Comparison of ENCODE assay signal across 21 cellular contexts in the genomic region with DNA sequence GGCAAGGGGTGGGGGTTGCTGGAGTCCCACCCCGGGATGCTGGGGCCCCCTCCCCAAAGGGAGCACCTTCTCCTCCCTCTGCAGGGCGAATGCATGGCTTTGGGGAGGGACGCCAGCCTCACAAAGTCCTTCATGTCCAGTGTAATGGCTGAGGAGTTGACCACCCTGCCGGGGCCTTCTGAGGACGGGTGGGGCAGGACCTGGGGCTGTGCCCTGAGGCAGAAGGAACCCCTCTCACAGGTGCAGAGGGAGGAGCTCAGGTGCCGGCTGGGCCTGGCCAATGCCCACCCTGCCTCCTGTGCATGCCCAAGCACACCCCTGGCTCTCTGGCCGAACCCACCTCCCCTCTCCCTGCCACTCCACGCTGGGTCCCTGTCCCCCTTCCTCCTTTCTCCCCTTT.
DNase-seq lines count a peak whose midpoint lies in the region; ATAC-seq, FAIRE-seq and TF ChIP-seq lines count a peak whose summit lies in the region.
"Had no signal": no experiment of that assay in that cellular context is flagged by ENCODE, and none has a peak within 500 bp of the region (broad histone marks: within the 10 kb centered on the region; RNA-seq: fewer than 3 reads in every experiment).

No MANE protein-coding gene starts in this region.

- H3K9me3 Mint-ChIP-seq in GM23338, result no peaks in the 10 kb centered on the region; the same call in 2 of the 3 replicates

- no peak overlapping the region for H3K4me3 ChIP-seq in BLaER1 treated with 17β-estradiol and CSF1 and Interleukin-3, amounts not matched to agents 10 nM and 100 nM
- H3K4me3 ChIP-seq in H1 (ENCODE audit: extremely low read depth in 1 of 4, insufficient read depth in 2 of 4, low read depth in 3 of 4, low read length in 4 of 4) (no peak overlapping the region), mesendoderm (ENCODE audit: low read length) (no peak overlapping the region), GM23338 (no peak overlapping the region)
- H3K4me3 ChIP-seq: BLaER1 had no signal

- no peak overlapping the region for H2BK15ac ChIP-seq in H1 (ENCODE audit: low read length)
- H2BK15ac ChIP-seq in mesendoderm (replicated peaks; ENCODE audit: low read depth), result no peak overlapping the region

- H3K9ac ChIP-seq in BLaER1 treated with 17β-estradiol and CSF1 and Interleukin-3, amounts not matched to agents 10 nM and 100 nM, result peak overlapping the region in 4 of 11 experiments; percentile 73 to 82 (median 80); a peak in 5 of 22 replicates
- H3K9ac ChIP-seq in H1 (replicated peaks in 1 of 4; ENCODE audit: extremely low read depth in 1 of 4, low read depth in 3 of 4, low read length in 3 of 4) (no peak overlapping the region), mesendoderm (ENCODE audit: low read length) (no peak overlapping the region)

- H4K8ac ChIP-seq in H1 (ENCODE audit: extremely low read depth, insufficient read depth, low read length) (no peak overlapping the region), mesendoderm (ENCODE audit: low read depth, low read length) (no peak overlapping the region)

- H2AK5ac ChIP-seq in H1 (ENCODE audit: low read depth, low read length) (peak overlapping the region; percentile 86; the same call in 1 of the 2 replicates), mesendoderm (ENCODE audit: low read length) (no peak overlapping the region)

- TF ChIP-seq RAD21 in H1 (IDR thresholded peaks at IDR 0.05 in 1 of 2, conservative IDR thresholded peaks at IDR 0.05 in 1 of 2; ENCODE audit: low read depth in 2 of 2, low read length in 2 of 2), result no peak

- H3K23me2 ChIP-seq in H1 (ENCODE audit: low read depth, low read length), result no peaks in the 10 kb centered on the region

- H3K4me1 ChIP-seq in BLaER1 treated with 17β-estradiol and CSF1 and Interleukin-3, amounts not matched to agents 10 nM and 100 nM, result peaks cover 68 to 100% (median 96%) of the 10 kb centered on the region in 10 experiments
- H3K4me1 ChIP-seq in H1 (replicated peaks in 1 of 4; ENCODE audit: control insufficient read depth in 3 of 4, insufficient read depth in 4 of 4, low read length in 3 of 4), result peaks cover 0 to 3% (median 0%) of the 10 kb centered on the region in 4 experiments; a peak in 2 of 7 replicates
- no peaks in the 10 kb centered on the region for H3K4me1 ChIP-seq in mesendoderm (ENCODE audit: control insufficient read depth, low read depth, low read length)
- H3K4me1 ChIP-seq in GM23338 (ENCODE audit: insufficient read depth), result no peaks in the 10 kb centered on the region

- H3K4me1 Mint-ChIP-seq in GM23338, result peaks cover 8% of the 10 kb centered on the region
- H3K4me1 Mint-ChIP-seq: B cell; CD4-positive, alpha-beta memory T cell had no signal

- H3F3A ChIP-seq in GM23338 (replicated peaks; ENCODE audit: low read depth), result no peaks in the 10 kb centered on the region

- H3K4me2 ChIP-seq in BLaER1 treated with 17β-estradiol and CSF1 and Interleukin-3, amounts not matched to agents 10 nM and 100 nM, result peak overlapping the region; percentile 66 to 95 (median 87); a peak in 20 of 22 replicates
- H3K4me2 ChIP-seq in H1 (ENCODE audit: insufficient read depth in 1 of 2, low read depth in 2 of 2, low read length in 2 of 2), result no peak overlapping the region
- H3K4me2 ChIP-seq in mesendoderm (ENCODE audit: low read length), result no peak overlapping the region
- H3K4me2 ChIP-seq in GM23338, result no peak overlapping the region

- WGBS in H1 (ENCODE audit: extremely low coverage in 1 of 2, insufficient coverage in 1 of 2, insufficient read length in 1 of 2, insufficient replicate concordance in 2 of 2, low coverage in 1 of 2, low lambda C conversion rate in 2 of 2, missing lambda C conversion rate in 1 of 2), 2 experiments, result 85% methylated on average over 6 of the region's 8 CpGs; no CpG with 5 or more reads in 1 of the 2 experiments
- WGBS in mesendoderm (ENCODE audit: extremely low coverage, insufficient coverage, low lambda C conversion rate), result no CpG with 5 or more reads among the region's 8 CpGs

- TF ChIP-seq CTCF in H1 (IDR thresholded peaks at IDR 0.05; ENCODE audit: control extremely low read depth in 1 of 3, insufficient read depth in 1 of 3, low read depth in 1 of 3, low read length in 3 of 3), result no peak
- TF ChIP-seq CTCF in GM23338 (conservative IDR thresholded peaks at IDR 0.05; ENCODE audit: low read depth in 2 of 2), result no peak

- H3K18ac ChIP-seq in H1 (ENCODE audit: extremely low read depth, low read length) (no peak overlapping the region), mesendoderm (ENCODE audit: low read length) (no peak overlapping the region)

- H3K27ac ChIP-seq in BLaER1 treated with 17β-estradiol and CSF1 and Interleukin-3, amounts not matched to agents 10 nM and 100 nM, result peak overlapping the region in 8 of 11 experiments; percentile 88 to 96 (median 91); a peak in 11 of 22 replicates
- H3K27ac ChIP-seq in H1 (ENCODE audit: low read depth, low read length) (no peak overlapping the region), mesendoderm (ENCODE audit: low read depth, low read length) (no peak overlapping the region), GM23338 (ENCODE audit: low read depth) (no peak overlapping the region)
- H3K27ac ChIP-seq: 22Rv1 had no signal

- no peak for TF ChIP-seq POLR2A in H1 (IDR thresholded peaks at IDR 0.05; ENCODE audit: control extremely low read depth in 1 of 2, low read depth in 2 of 2, low read length in 2 of 2)

- H4K5ac ChIP-seq in H1 (ENCODE audit: insufficient read length, low read depth, low read length), result no peak overlapping the region
- H4K5ac ChIP-seq in mesendoderm (ENCODE audit: low read length), result no peak overlapping the region

- H2BK12ac ChIP-seq in H1 (ENCODE audit: low read depth, low read length), result no peak overlapping the region

- no peak overlapping the region for H2BK20ac ChIP-seq in H1 (ENCODE audit: low read length)

- H3K23ac ChIP-seq in H1 (ENCODE audit: insufficient read length), result no peak overlapping the region
- peak overlapping the region; percentile 9 for H3K23ac ChIP-seq in mesendoderm (ENCODE audit: low read length)

- H3K4me3 Mint-ChIP-seq in GM23338, result no peak overlapping the region
- H3K4me3 Mint-ChIP-seq: B cell; CD14-positive monocyte; CD4-positive, alpha-beta memory T cell had no signal

- peak; percentile 16 for DNase-seq in Right ventricle myocardium inferior (ENCODE audit: missing footprints)
- DNase-seq in cardiac septum (ENCODE audit: low spot score), result no peak
- DNase-seq in H1 (ENCODE audit: low read depth in 1 of 2, low spot score in 2 of 2), result no peak
- no peak for DNase-seq in mesendoderm
- DNase-seq in GM23338 (ENCODE audit: low spot score), result no peak
- DNase-seq in NOMO-1 treated with DMSO at 0.1 percent for 48 hours (lab: John Stamatoyannopoulos, UW; ENCODE audit: unreplicated experiment), result no peak
- no peak for DNase-seq in CD1c-positive myeloid dendritic cell (ENCODE audit: extremely low spot score)
- DNase-seq: Calu3; CD4-positive, alpha-beta memory T cell; COR-L47; DMS53; GOT3; HCEC 1CT had no signal

- H3K79me2 ChIP-seq in H1 (ENCODE audit: control insufficient read depth in 1 of 2, insufficient read depth in 2 of 2, low read length in 2 of 2) (no peaks in the 10 kb centered on the region), mesendoderm (ENCODE audit: control insufficient read depth, insufficient read depth, low read length) (no peaks in the 10 kb centered on the region), GM23338 (replicated peaks; ENCODE audit: insufficient read depth) (no peaks in the 10 kb centered on the region)

- H3K4ac ChIP-seq in H1 (replicated peaks; ENCODE audit: insufficient read length, low read depth, low read length) (no peak overlapping the region), mesendoderm (ENCODE audit: low read depth, low read length) (no peak overlapping the region)

- H3K56ac ChIP-seq in H1 (replicated peaks; ENCODE audit: insufficient read length, low read depth, low read length) (no peak overlapping the region), mesendoderm (ENCODE audit: low read length) (no peak overlapping the region)

- CTCF ChIA-PET in H1 (lab: Charles Lee; ENCODE audit: partially characterized antibody), result no interaction called here

- H4K20me1 ChIP-seq in BLaER1 treated with 17β-estradiol and CSF1 and Interleukin-3, amounts not matched to agents 10 nM and 100 nM, result no peaks in the 10 kb centered on the region
- H4K20me1 ChIP-seq in H1 (replicated peaks in 1 of 2; ENCODE audit: control insufficient read depth in 1 of 2, insufficient read depth in 2 of 2, low read length in 2 of 2), result no peaks in the 10 kb centered on the region
- no peaks in the 10 kb centered on the region for H4K20me1 ChIP-seq in GM23338 (replicated peaks; ENCODE audit: insufficient read depth)
- H4K20me1 ChIP-seq: BLaER1 had no signal

- no peaks in the 10 kb centered on the region for H3K27me3 ChIP-seq in BLaER1 treated with 17β-estradiol and CSF1 and Interleukin-3, amounts not matched to agents 10 nM and 100 nM
- no peaks in the 10 kb centered on the region; a peak in 1 of 7 replicates for H3K27me3 ChIP-seq in H1 (replicated peaks in 1 of 4; ENCODE audit: control insufficient read depth in 3 of 4, extremely low read depth in 1 of 4, insufficient read depth in 3 of 4, low read length in 3 of 4)
- no peaks in the 10 kb centered on the region for H3K27me3 ChIP-seq in mesendoderm (ENCODE audit: insufficient read depth, low read length, poor library complexity)
- H3K27me3 ChIP-seq in GM23338 (ENCODE audit: insufficient read depth), result no peaks in the 10 kb centered on the region
- H3K27me3 ChIP-seq: BLaER1 had no signal

- no peak overlapping the region for H2AFZ ChIP-seq in H1 (ENCODE audit: low read length)
- H2AFZ ChIP-seq in GM23338, result no peak overlapping the region

- no peak for FAIRE-seq in H1 (lab: Jason Lieb, UNC)
- FAIRE-seq: A204.1, GM12891, GM18507 had no signal

- H3K36me3 ChIP-seq in BLaER1 treated with 17β-estradiol and CSF1 and Interleukin-3, amounts not matched to agents 10 nM and 100 nM, result no peaks in the 10 kb centered on the region
- H3K36me3 ChIP-seq in H1 (ENCODE audit: control insufficient read depth in 2 of 4, insufficient read depth in 4 of 4, low read length in 3 of 4) (no peaks in the 10 kb centered on the region), mesendoderm (ENCODE audit: control insufficient read depth, insufficient read depth, low read length) (no peaks in the 10 kb centered on the region), GM23338 (ENCODE audit: insufficient read depth) (no peaks in the 10 kb centered on the region)
- H3K36me3 ChIP-seq: BLaER1 had no signal

- ATAC-seq in Right ventricle myocardium inferior (no peak), GM23338 (no peak)

- H3K9me3 ChIP-seq in BLaER1 treated with 17β-estradiol and CSF1 and Interleukin-3, amounts not matched to agents 10 nM and 100 nM (replicated peaks in 1 of 11), result no peaks in the 10 kb centered on the region
- no peaks in the 10 kb centered on the region for H3K9me3 ChIP-seq in H1 (ENCODE audit: insufficient read depth in 2 of 2, low read depth in 1 of 2, low read length in 1 of 2)
- H3K9me3 ChIP-seq: BLaER1 had no signal

- intact Hi-C loops in Right ventricle myocardium inferior (cut with DNase I) (no loop called here), cardiac septum (cut with DNase I) (no loop called here)

- TF ChIP-seq EP300 in H1 (IDR thresholded peaks at IDR 0.05; ENCODE audit: borderline replicate concordance in 1 of 2, low read depth in 2 of 2, low read length in 2 of 2), result no peak

- H3K27me3 Mint-ChIP-seq in GM23338 (ENCODE audit: insufficient read depth, low read depth, poor library complexity), result peaks cover 2% of the 10 kb centered on the region
- H3K27me3 Mint-ChIP-seq: CD4-positive, alpha-beta memory T cell had no signal

- POLR2A ChIA-PET in H1 (lab: Charles Lee; ENCODE audit: partially characterized antibody), result no interaction called here

- H3K79me1 ChIP-seq in H1 (ENCODE audit: low read depth, low read length) (no peaks in the 10 kb centered on the region), mesendoderm (ENCODE audit: low read length) (no peaks in the 10 kb centered on the region)

- no peak overlapping the region for H3K14ac ChIP-seq in H1 (ENCODE audit: insufficient read length)

- H3K36me3 Mint-ChIP-seq in GM23338 (ENCODE audit: low read depth), result no peaks in the 10 kb centered on the region
- H3K36me3 Mint-ChIP-seq: CD14-positive monocyte; CD4-positive, alpha-beta memory T cell had no signal

- H4K91ac ChIP-seq in H1 (replicated peaks; ENCODE audit: insufficient read length, low read length), result no peak overlapping the region

- H2BK5ac ChIP-seq in H1 (ENCODE audit: low read depth, low read length) (no peak overlapping the region), mesendoderm (ENCODE audit: low read length) (no peak overlapping the region)

- H3K9me2 ChIP-seq in GM23338 (ENCODE audit: insufficient read depth), result no peaks in the 10 kb centered on the region

- H2BK120ac ChIP-seq in H1 (replicated peaks; ENCODE audit: low read depth, low read length) (no peak overlapping the region), mesendoderm (ENCODE audit: low read depth, low read length) (no peak overlapping the region)

- no peak overlapping the region for H3K27ac Mint-ChIP-seq in GM23338
- H3K27ac Mint-ChIP-seq: B cell, CD14-positive monocyte had no signal

Comparison
In these comparisons a context has a peak if more than half of its experiments do, and no peak if none do; other contexts are left out.
1. H3K27ac ChIP-seq: peak in BLaER1 treated with 17β-estradiol and CSF1 and Interleukin-3, amounts not matched to agents 10 nM and 100 nM (8 of 11); none in H1 (single experiment), mesendoderm (single experiment) and GM23338 (single experiment).
2. H3K4me2 ChIP-seq: peak in BLaER1 treated with 17β-estradiol and CSF1 and Interleukin-3, amounts not matched to agents 10 nM and 100 nM (11 of 11); none in H1 (0 of 2), mesendoderm (single experiment) and GM23338 (single experiment).